In the genomic region with DNA sequence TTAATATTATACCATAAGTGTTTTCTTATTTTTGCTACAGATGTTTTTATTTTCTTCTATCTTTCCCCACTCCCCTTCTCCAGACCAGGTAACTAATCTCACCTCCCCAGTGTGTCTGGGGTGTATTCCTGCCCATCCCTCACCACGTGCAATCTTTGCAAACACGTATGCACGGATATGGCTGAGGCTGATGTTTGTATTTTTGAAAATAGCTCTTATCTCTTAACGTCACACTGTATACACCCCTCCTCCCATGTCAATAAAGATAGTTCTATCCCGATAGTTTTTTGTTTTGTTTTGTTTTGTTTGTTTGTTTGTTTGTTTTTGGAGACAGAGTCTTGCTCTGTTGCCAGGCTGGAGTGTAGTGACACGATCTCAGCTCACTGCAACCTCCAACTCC, we compare ENCODE assay signal across 19 cellular contexts.
"Had no signal": no experiment of that assay in that cellular context is flagged by ENCODE, and none has a peak within 500 bp of the region (broad histone marks: within the 10 kb centered on the region; RNA-seq: fewer than 3 reads in every experiment).

No MANE protein-coding gene starts in this region.

- DNase-seq: KBM-7, MV-4-11, NCI-H1048, NCI-H1105, NCI-H1417, NCI-H1436 treated with DMSO at 0.1 percent for 48 hours, NCI-H1694, NCI-H187 treated with DMSO at 0.1 percent for 48 hours, NCI-H2029 treated with DMSO at 0.1 percent for 48 hours, NCI-H2227 treated with DMSO at 0.1 percent for 48 hours, NCI-H524, NCI-H526 treated with DMSO at 0.1 percent for 48 hours, NCI-H748 treated with DMSO at 0.1 percent for 48 hours, Peyer's patch, SIG-M5 had no signal

- H3K27me3 ChIP-seq: Peyer's patch, SJSA1 had no signal

- H3K9me3 ChIP-seq: Peyer's patch, SJSA1 had no signal

- H3K4me3 ChIP-seq: Peyer's patch, SJSA1, SK-N-MC had no signal

- H3K27ac ChIP-seq: HL-60, Peyer's patch, SK-N-MC had no signal

- H3K4me1 ChIP-seq: Peyer's patch had no signal

- H3K36me3 ChIP-seq: Peyer's patch, SJSA1 had no signal

- FAIRE-seq: HTR-8/SVneo had no signal
